ENCODE assay signal across 7 cellular contexts in genomic region chr6:69732640-69733039, GRCh38.
DNase-seq lines count a peak whose midpoint lies in the region; ATAC-seq lines count a peak whose summit lies in the region.

No MANE protein-coding gene starts in this region.

- DNase-seq in RPMI8226 (peak; percentile 20), myocyte (ENCODE audit: low read depth) (peak; percentile 9), posterior cingulate gyrus (no peak), 8988T (no peak)
- no peak for DNase-seq in activated T-cell treated with anti-CD3 and anti-CD28 coated beads, Interleukin-2, amount 50 U/mL, for 48 hours

- ATAC-seq in GM18502 (IDR thresholded peaks at IDR 0.05; ENCODE audit: poor library complexity, unreplicated experiment) (peak; percentile 71), HG02840 (IDR thresholded peaks at IDR 0.05; ENCODE audit: low FRiP score, unreplicated experiment) (peak; percentile 52)

- intact Hi-C loops in posterior cingulate gyrus (cut with DNase I) = loop anchor here (5.0 kb wide), 2 partner anchors 375 to 435 kb away; no protein-coding TSS in a partner anchor

Comparison
In these comparisons a context has a peak if more than half of its experiments do, and no peak if none do; other contexts are left out.
1. DNase-seq: peak in RPMI8226 (single experiment) and myocyte (single experiment); none in posterior cingulate gyrus (0 of 10), 8988T (single experiment) and activated T-cell treated with anti-CD3 and anti-CD28 coated beads, Interleukin-2, amount 50 U/mL, for 48 hours (0 of 2).